In the genomic region with DNA sequence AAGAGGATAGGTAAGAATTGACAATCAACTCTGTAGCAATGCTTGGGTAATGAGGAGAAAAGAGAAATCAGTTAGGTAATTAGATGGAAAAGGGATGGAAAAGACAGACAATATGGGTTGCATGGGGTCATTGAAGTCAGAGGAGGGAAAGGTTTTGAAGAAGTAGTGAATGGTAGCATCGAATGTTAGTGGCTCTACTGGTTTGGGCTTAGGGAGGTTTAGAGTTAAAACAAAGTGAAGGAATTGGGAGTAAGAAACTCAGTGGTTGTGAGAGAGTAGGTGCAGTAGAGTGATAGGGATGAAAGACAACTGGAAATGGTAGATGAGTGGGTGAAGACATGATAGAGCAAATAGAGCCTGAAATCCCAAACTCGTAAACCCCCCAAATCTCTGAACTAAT, we compare ENCODE assay signal across 8 cellular contexts.
"Had no signal": no experiment of that assay in that cellular context is flagged by ENCODE, and none has a peak within 500 bp of the region (broad histone marks: within the 10 kb centered on the region; RNA-seq: fewer than 3 reads in every experiment).

No MANE protein-coding gene starts in this region.

- DNase-seq: GDM1, GF-D8 had no signal

- H3K4me3 ChIP-seq: GM12878 had no signal

- FAIRE-seq: G401.6, GM12878, GM12891, GM12892, GM18507, GM19239 had no signal

- ATAC-seq: GM12878 had no signal
